In the genomic region with DNA sequence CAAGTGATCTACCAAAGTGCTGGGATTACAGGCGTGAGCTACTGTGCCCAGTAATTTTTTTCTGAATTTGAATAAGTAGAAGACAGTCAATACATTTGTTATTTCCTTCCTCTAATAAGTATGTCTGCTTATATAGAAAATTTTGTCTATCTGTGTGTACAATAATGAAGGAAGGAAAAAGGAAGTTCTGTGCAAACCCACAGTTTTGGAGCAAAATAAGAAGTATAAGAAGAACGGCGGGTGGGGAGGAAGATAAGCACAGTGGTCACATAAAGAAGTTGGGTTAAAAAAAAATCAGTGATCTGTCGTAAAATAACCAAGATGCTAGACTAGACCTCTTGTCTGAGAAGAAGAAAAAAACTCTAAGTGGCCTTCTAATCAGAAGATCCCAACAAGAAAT, we compare ENCODE assay signal across 16 cellular contexts. TPM values are rescaled to one million over a fixed set of nuclear protein-coding genes. Genes with fewer than 3 reads are reported as not detected.
DNase-seq lines count a peak whose midpoint lies in the region; ATAC-seq and TF ChIP-seq lines count a peak whose summit lies in the region.
"Had no signal": no experiment of that assay in that cellular context is flagged by ENCODE, and none has a peak within 500 bp of the region (broad histone marks: within the 10 kb centered on the region; RNA-seq: fewer than 3 reads in every experiment).

No MANE protein-coding gene starts in this region.

- peaks cover 48% of the 10 kb centered on the region for H3K4me1 ChIP-seq in Loucy (ENCODE audit: insufficient read depth, low read length, poor library complexity, severe bottlenecking)

- peak overlapping the region; percentile 33 for H3K4me3 ChIP-seq in Loucy (ENCODE audit: low read length, poor library complexity, severe bottlenecking)
- H3K4me3 ChIP-seq: adrenal gland, heart left ventricle, ovary had no signal

- no peak for ATAC-seq in activated T-cell treated with anti-CD3 and anti-CD28 coated beads, Interleukin-2, amount 50 U/mL, for 72 hours (replicated peaks in 1 of 2)
- ATAC-seq in stimulated activated effector memory CD8-positive, alpha-beta T cell treated with anti-CD3 and anti-CD28 coated beads, Interleukin-12 subunit alpha, Interleukin-12 subunit beta, amount 100 ng/mL, for 72 hours, result no peak
- ATAC-seq in HG03196 (IDR thresholded peaks at IDR 0.05; ENCODE audit: unreplicated experiment) (no peak), GM19023 (IDR thresholded peaks at IDR 0.05; ENCODE audit: unreplicated experiment) (no peak)
- ATAC-seq: heart left ventricle had no signal

- peaks cover 94% of the 10 kb centered on the region for H3K4me1 Mint-ChIP-seq in activated T-cell treated with anti-CD3 and anti-CD28 coated beads, Interleukin-2, amount 50 U/mL, for 72 hours (ENCODE audit: low read depth)
- peaks cover 86% of the 10 kb centered on the region for H3K4me1 Mint-ChIP-seq in activated naive CD8-positive, alpha-beta T cell (ENCODE audit: low read depth)
- H3K4me1 Mint-ChIP-seq in stimulated activated effector memory CD8-positive, alpha-beta T cell treated with anti-CD3 and anti-CD28 coated beads, Interleukin-12 subunit alpha, Interleukin-12 subunit beta, amount 100 ng/mL, for 72 hours, result peaks cover 68% of the 10 kb centered on the region

- H3K27ac Mint-ChIP-seq in activated T-cell treated with anti-CD3 and anti-CD28 coated beads, Interleukin-2, amount 50 U/mL, for 72 hours, result peak overlapping the region; percentile 74
- peak overlapping the region; percentile 96 for H3K27ac Mint-ChIP-seq in activated naive CD8-positive, alpha-beta T cell
- H3K27ac Mint-ChIP-seq in stimulated activated effector memory CD8-positive, alpha-beta T cell treated with anti-CD3 and anti-CD28 coated beads, Interleukin-12 subunit alpha, Interleukin-12 subunit beta, amount 100 ng/mL, for 72 hours, result peak overlapping the region; percentile 2

- TF ChIP-seq CTCF in Loucy (conservative IDR thresholded peaks at IDR 0.05; ENCODE audit: low read length), result no peak

- H3K9me3 Mint-ChIP-seq in activated T-cell treated with anti-CD3 and anti-CD28 coated beads, Interleukin-2, amount 50 U/mL, for 72 hours, result no peaks in the 10 kb centered on the region
- H3K9me3 Mint-ChIP-seq in activated naive CD8-positive, alpha-beta T cell (ENCODE audit: low read depth), result no peaks in the 10 kb centered on the region
- H3K9me3 Mint-ChIP-seq in stimulated activated effector memory CD8-positive, alpha-beta T cell treated with anti-CD3 and anti-CD28 coated beads, Interleukin-12 subunit alpha, Interleukin-12 subunit beta, amount 100 ng/mL, for 72 hours, result no peaks in the 10 kb centered on the region

- no peaks in the 10 kb centered on the region for H3K9me2 ChIP-seq in Loucy (replicated peaks; ENCODE audit: low read depth, low read length)

- no peak for DNase-seq in activated T-cell treated with anti-CD3 and anti-CD28 coated beads, Interleukin-2, amount 50 U/mL, for 72 hours
- no peak for DNase-seq in activated T-cell treated with anti-CD3 and anti-CD28 coated beads, Interleukin-2, amount 50 U/mL, for 48 hours
- no peak for DNase-seq in stimulated activated effector memory CD8-positive, alpha-beta T cell treated with anti-CD3 and anti-CD28 coated beads, Interleukin-12 subunit alpha, Interleukin-12 subunit beta, amount 100 ng/mL, for 72 hours (ENCODE audit: low spot score in 2 of 2)
- no peak for DNase-seq in activated CD4-positive, CD25-positive, alpha-beta regulatory T cell (lab: John Stamatoyannopoulos, UW)
- DNase-seq: adrenal gland, DMS79 treated with DMSO at 0.1 percent for 48 hours, HCEC 1CT, heart left ventricle, NCI-H1930, NCI-H526, ovary, small intestine had no signal

- peaks cover 4 to 6% of the 10 kb centered on the region in 2 donors for H3K36me3 Mint-ChIP-seq in activated T-cell treated with anti-CD3 and anti-CD28 coated beads, Interleukin-2, amount 50 U/mL, for 72 hours (ENCODE audit: insufficient read depth in 2 of 2)
- peaks cover 8% of the 10 kb centered on the region for H3K36me3 Mint-ChIP-seq in activated naive CD8-positive, alpha-beta T cell
- H3K36me3 Mint-ChIP-seq in stimulated activated effector memory CD8-positive, alpha-beta T cell treated with anti-CD3 and anti-CD28 coated beads, Interleukin-12 subunit alpha, Interleukin-12 subunit beta, amount 100 ng/mL, for 72 hours, result peaks cover 12% of the 10 kb centered on the region

- H3K27me3 Mint-ChIP-seq in activated T-cell treated with anti-CD3 and anti-CD28 coated beads, Interleukin-2, amount 50 U/mL, for 72 hours (ENCODE audit: low read depth), result no peaks in the 10 kb centered on the region
- H3K27me3 Mint-ChIP-seq in activated naive CD8-positive, alpha-beta T cell, result no peaks in the 10 kb centered on the region

- H3K4me2 ChIP-seq in Loucy (ENCODE audit: low read depth, low read length, poor library complexity, severe bottlenecking), result peak overlapping the region; percentile 61

- peak overlapping the region; percentile 69 to 82 for H3K4me3 Mint-ChIP-seq in activated T-cell treated with anti-CD3 and anti-CD28 coated beads, Interleukin-2, amount 50 U/mL, for 72 hours
- H3K4me3 Mint-ChIP-seq in activated naive CD8-positive, alpha-beta T cell, result peak overlapping the region; percentile 77
- peak overlapping the region; percentile 16 for H3K4me3 Mint-ChIP-seq in stimulated activated effector memory CD8-positive, alpha-beta T cell treated with anti-CD3 and anti-CD28 coated beads, Interleukin-12 subunit alpha, Interleukin-12 subunit beta, amount 100 ng/mL, for 72 hours

- no peak overlapping the region for H2AFZ ChIP-seq in Loucy (ENCODE audit: low read length)

- H3K9me3 ChIP-seq in Loucy (ENCODE audit: insufficient read depth, low read depth, low read length), result no peaks in the 10 kb centered on the region
- H3K9me3 ChIP-seq: adrenal gland, heart left ventricle, ovary had no signal

- peaks cover 49% of the 10 kb centered on the region for H3K79me2 ChIP-seq in Loucy (ENCODE audit: insufficient read depth, low read length)

- H3F3A ChIP-seq in Loucy (ENCODE audit: low read depth), result peaks cover 13% of the 10 kb centered on the region; the same call in 1 of the 2 replicates

- no peaks in the 10 kb centered on the region for H3K27me3 ChIP-seq in Loucy (ENCODE audit: insufficient read depth, low read length, poor library complexity, severe bottlenecking)
- H3K27me3 ChIP-seq: adrenal gland, heart left ventricle, ovary had no signal

- H3K36me3 ChIP-seq in Loucy (ENCODE audit: insufficient read depth, low read length), result no peaks in the 10 kb centered on the region
- H3K36me3 ChIP-seq: adrenal gland, heart left ventricle, ovary had no signal

- H3K9ac ChIP-seq in Loucy (ENCODE audit: low read depth, low read length, poor library complexity, severe bottlenecking), result no peak overlapping the region

- no peaks in the 10 kb centered on the region for H4K20me1 ChIP-seq in Loucy (ENCODE audit: insufficient read depth, low read length, poor library complexity, severe bottlenecking)

RNA-seq across cellular contexts. Expression of a gene that starts 20.2 kb away (rescaled TPM):
- 100 to 1,000 TPM; 108 to 109 TPM for total RNA-seq in activated T-cell treated with anti-CD3 and anti-CD28 coated beads, Interleukin-2, amount 50 U/mL, for 72 hours

Comparison
In these comparisons a context has a peak if more than half of its experiments do, and no peak if none do; other contexts are left out.
1. H3K27ac Mint-ChIP-seq: peak in every context shown above with its lines; median percentile 96 in activated naive CD8-positive, alpha-beta T cell; 74 in activated T-cell treated with anti-CD3 and anti-CD28 coated beads, Interleukin-2, amount 50 U/mL, for 72 hours; 2 in stimulated activated effector memory CD8-positive, alpha-beta T cell treated with anti-CD3 and anti-CD28 coated beads, Interleukin-12 subunit alpha, Interleukin-12 subunit beta, amount 100 ng/mL, for 72 hours.
2. H3K4me3 Mint-ChIP-seq: peak in every context shown above with its lines; median percentile 77 in activated naive CD8-positive, alpha-beta T cell; 76 in activated T-cell treated with anti-CD3 and anti-CD28 coated beads, Interleukin-2, amount 50 U/mL, for 72 hours; 16 in stimulated activated effector memory CD8-positive, alpha-beta T cell treated with anti-CD3 and anti-CD28 coated beads, Interleukin-12 subunit alpha, Interleukin-12 subunit beta, amount 100 ng/mL, for 72 hours.